In genomic region chr14:61694830-61695694, GRCh38 we compare ENCODE assay signal across 8 cellular contexts. TPM values are rescaled to one million over a fixed set of nuclear protein-coding genes. Genes with fewer than 3 reads are reported as not detected.
DNase-seq lines count a peak whose midpoint lies in the region; ATAC-seq and TF ChIP-seq lines count a peak whose summit lies in the region.

HIF1A (plus strand) TSS chr14:61695513; CDS start chr14:61695805, 292 bp downstream.

- H3K27ac ChIP-seq in RWPE1 (peak within 1 kb of the TSS; percentile 98), fibroblast of lung (ENCODE audit: insufficient read depth, low read length) (peak within 1 kb of the TSS; percentile 90)
- peak within 1 kb of the TSS; percentile 99 for H3K27ac ChIP-seq in naive thymus-derived CD4-positive, alpha-beta T cell (ENCODE audit: low read depth, low read length)

- peaks cover 43% of the 10 kb centered on the region for H3K36me3 Mint-ChIP-seq in activated T-helper 2 cell treated with anti-CD3 and anti-CD28 coated beads, Interferon-gamma antibody, Interleukin-2, Interleukin-4, amounts not matched to agents 10 μg/mL and 5 μg/mL and 100 μg/mL, durations not matched to agents 14 hours and 24 hours and 36 hours (ENCODE audit: low read depth)
- peaks cover 0 to 37% (median 9%) of the 10 kb centered on the region in 5 donors for H3K36me3 Mint-ChIP-seq in naive thymus-derived CD4-positive, alpha-beta T cell
- H3K36me3 Mint-ChIP-seq in stimulated activated naive B cell treated with anti-CD40 and anti-IgM and Interleukin-4, amounts not matched to agents 10 μg/mL and 1 μg/mL and 100 μg/mL, for 72 hours = peaks cover 1 to 21% of the 10 kb centered on the region in 2 donors

- no peaks in the 10 kb centered on the region for H3K27me3 Mint-ChIP-seq in activated T-helper 2 cell treated with anti-CD3 and anti-CD28 coated beads, Interferon-gamma antibody, Interleukin-2, Interleukin-4, amounts not matched to agents 10 μg/mL and 5 μg/mL and 100 μg/mL, durations not matched to agents 14 hours and 24 hours and 36 hours (ENCODE audit: low read depth)
- H3K27me3 Mint-ChIP-seq in naive thymus-derived CD4-positive, alpha-beta T cell = peaks cover 0 to 2% (median 0%) of the 10 kb centered on the region in 5 donors
- H3K27me3 Mint-ChIP-seq in stimulated activated naive B cell treated with anti-CD40 and anti-IgM and Interleukin-4, amounts not matched to agents 10 μg/mL and 1 μg/mL and 100 μg/mL, for 72 hours = no peaks in the 10 kb centered on the region

- no peaks in the 10 kb centered on the region for H3K27me3 ChIP-seq in fibroblast of lung (ENCODE audit: control insufficient read depth, insufficient read depth, low read length)
- no peaks in the 10 kb centered on the region for H3K27me3 ChIP-seq in naive thymus-derived CD4-positive, alpha-beta T cell (ENCODE audit: control insufficient read depth in 2 of 2, insufficient read depth in 2 of 2, low read length in 2 of 2)

- intact Hi-C loops in activated T-helper 2 cell treated with anti-CD3 and anti-CD28 coated beads, Interferon-gamma antibody, Interleukin-2, Interleukin-4, amounts not matched to agents 10 μg/mL and 5 μg/mL and 100 μg/mL, durations not matched to agents 14 hours and 24 hours and 36 hours (cut with micrococcal nuclease) = loop anchor here (1.0 to 5.0 kb wide), 6 partner anchors 33 to 363 kb away; no protein-coding TSS in a partner anchor
- intact Hi-C loops in naive thymus-derived CD4-positive, alpha-beta T cell (cut with micrococcal nuclease) = loop anchor here (1.0 to 10.0 kb wide), 16 partner anchors 17 to 1450 kb away; partner anchors contain the start of genes PPM1A (in 2 of the 2), SNAPC1 (in 2 of the 2) and PRKCH (in 1 of the 2)

- H3K36me3 ChIP-seq in fibroblast of lung (ENCODE audit: control insufficient read depth, insufficient read depth, low read length) = peaks cover 1% of the 10 kb centered on the region
- peaks cover 0 to 10% (median 0%) of the 10 kb centered on the region in 3 experiments for H3K36me3 ChIP-seq in naive thymus-derived CD4-positive, alpha-beta T cell (ENCODE audit: control insufficient read depth in 2 of 3, insufficient read depth in 3 of 3, low read length in 3 of 3)

- H3K4me3 ChIP-seq in LNCaP clone FGC (ENCODE audit: low read depth, low read length) (peak within 1 kb of the TSS; percentile 90), fibroblast of lung (replicated peaks in 1 of 4; ENCODE audit: control extremely low read depth in 1 of 4, insufficient read depth in 1 of 4, low read depth in 3 of 4, low read length in 4 of 4) (peak within 1 kb of the TSS; percentile 92 to 98 (median 96))
- H3K4me3 ChIP-seq in naive thymus-derived CD4-positive, alpha-beta T cell (ENCODE audit: low read length) = peak within 1 kb of the TSS; percentile 92

- H4K20me1 ChIP-seq in fibroblast of lung (ENCODE audit: control insufficient read depth, extremely low read depth, insufficient read depth, low read length) = no peaks in the 10 kb centered on the region

- DNase-seq in EH (ENCODE audit: low read depth) (peak; percentile 99), GOT3 (lab: John Stamatoyannopoulos, UW) (peak; percentile 68), LNCaP clone FGC (ENCODE audit: low read depth) (peak; percentile 94), RWPE1 (ENCODE audit: low spot score) (peak; percentile 97), fibroblast of lung (ENCODE audit: low read depth in 2 of 2) (peak; percentile 99)
- DNase-seq in activated T-helper 2 cell treated with anti-CD3 and anti-CD28 coated beads, Interferon-gamma antibody, Interleukin-2, Interleukin-4, amounts not matched to agents 10 μg/mL and 5 μg/mL and 100 μg/mL, durations not matched to agents 14 hours and 24 hours and 36 hours (ENCODE audit: low spot score) = peak; percentile 96
- peak; percentile 83 to 98 (median 96) for DNase-seq in naive thymus-derived CD4-positive, alpha-beta T cell
- peak; percentile 94 for DNase-seq in stimulated activated naive B cell treated with anti-CD40 and anti-IgM and Interleukin-4, amounts not matched to agents 10 μg/mL and 1 μg/mL and 100 μg/mL, for 72 hours

- 0 out of 2 replicates have a peak, but pooled peaks have one; percentile 9 for TF ChIP-seq CTCF in LNCaP clone FGC (IDR thresholded peaks at IDR 0.05; ENCODE audit: control insufficient read depth, extremely low read depth, insufficient read depth)
- peak; percentile 39 for TF ChIP-seq CTCF in RWPE1 (conservative IDR thresholded peaks at IDR 0.05; ENCODE audit: low read depth)
- TF ChIP-seq CTCF in fibroblast of lung (conservative IDR thresholded peaks at IDR 0.05 in 1 of 2, IDR thresholded peaks at IDR 0.05 in 1 of 2; ENCODE audit: low read depth in 1 of 2, low read length in 2 of 2) = peak; percentile 10 to 37

- peak within 1 kb of the TSS; percentile 80 for H2AFZ ChIP-seq in fibroblast of lung (ENCODE audit: low read length)

- peak within 1 kb of the TSS; percentile 95 for H3K27ac Mint-ChIP-seq in activated T-helper 2 cell treated with anti-CD3 and anti-CD28 coated beads, Interferon-gamma antibody, Interleukin-2, Interleukin-4, amounts not matched to agents 10 μg/mL and 5 μg/mL and 100 μg/mL, durations not matched to agents 14 hours and 24 hours and 36 hours
- H3K27ac Mint-ChIP-seq in naive thymus-derived CD4-positive, alpha-beta T cell = peak within 1 kb of the TSS; percentile 96 to 99 (median 99)
- H3K27ac Mint-ChIP-seq in stimulated activated naive B cell treated with anti-CD40 and anti-IgM and Interleukin-4, amounts not matched to agents 10 μg/mL and 1 μg/mL and 100 μg/mL, for 72 hours = peak within 1 kb of the TSS; percentile 99

- H3K4me3 Mint-ChIP-seq in activated T-helper 2 cell treated with anti-CD3 and anti-CD28 coated beads, Interferon-gamma antibody, Interleukin-2, Interleukin-4, amounts not matched to agents 10 μg/mL and 5 μg/mL and 100 μg/mL, durations not matched to agents 14 hours and 24 hours and 36 hours (ENCODE audit: low read depth) = peak within 1 kb of the TSS; percentile 89
- H3K4me3 Mint-ChIP-seq in naive thymus-derived CD4-positive, alpha-beta T cell = peak within 1 kb of the TSS; percentile 95 to 99 (median 98)
- peak within 1 kb of the TSS; percentile 96 for H3K4me3 Mint-ChIP-seq in stimulated activated naive B cell treated with anti-CD40 and anti-IgM and Interleukin-4, amounts not matched to agents 10 μg/mL and 1 μg/mL and 100 μg/mL, for 72 hours

- peak within 1 kb of the TSS; percentile 95 for H3K4me2 ChIP-seq in fibroblast of lung (ENCODE audit: extremely low read depth, insufficient read depth, low read length)

- no peaks in the 10 kb centered on the region for H3K9me3 ChIP-seq in fibroblast of lung (ENCODE audit: control insufficient read depth, insufficient read depth, low read depth, low read length)
- no peaks in the 10 kb centered on the region for H3K9me3 ChIP-seq in naive thymus-derived CD4-positive, alpha-beta T cell (ENCODE audit: control insufficient read depth in 2 of 3, low read length in 3 of 3)

- no peaks in the 10 kb centered on the region for H3K4me1 ChIP-seq in fibroblast of lung (ENCODE audit: control insufficient read depth, extremely low read depth, insufficient read depth, low read length)
- H3K4me1 ChIP-seq in naive thymus-derived CD4-positive, alpha-beta T cell (ENCODE audit: control insufficient read depth in 2 of 2, insufficient read depth in 2 of 2, low read length in 2 of 2) = peaks cover 9 to 17% of the 10 kb centered on the region in 2 donors

- peak within 1 kb of the TSS; percentile 88 for H3K9ac ChIP-seq in fibroblast of lung (ENCODE audit: insufficient read depth, low read length)

- ATAC-seq in naive thymus-derived CD4-positive, alpha-beta T cell = peak; percentile 97
- ATAC-seq in stimulated activated naive B cell treated with anti-CD40 and anti-IgM and Interleukin-4, amounts not matched to agents 10 μg/mL and 1 μg/mL and 100 μg/mL, for 72 hours (replicated peaks) = peak; percentile 93 to 94

- peaks cover 47% of the 10 kb centered on the region for H3K79me2 ChIP-seq in fibroblast of lung (ENCODE audit: control insufficient read depth, insufficient read depth, low read length)

- POLR2A ChIA-PET in RWPE1 (lab: Yijun Ruan, JAX; ENCODE audit: low non-redundant PET) = interaction anchor here (0.5 to 1.0 kb wide), 4 partner anchors 46 to 1033 kb away, joined by 3 to 8 read pairs (median 3); no protein-coding TSS in a partner anchor
- POLR2A ChIA-PET in naive thymus-derived CD4-positive, alpha-beta T cell (lab: Charles Lee) = interaction anchor here (0.6 to 3.6 kb wide), 33 partner anchors 9 to 372 kb away, joined by 3 to 25 read pairs (median 5); no protein-coding TSS in a partner anchor

- peaks cover 50% of the 10 kb centered on the region for H3K4me1 Mint-ChIP-seq in activated T-helper 2 cell treated with anti-CD3 and anti-CD28 coated beads, Interferon-gamma antibody, Interleukin-2, Interleukin-4, amounts not matched to agents 10 μg/mL and 5 μg/mL and 100 μg/mL, durations not matched to agents 14 hours and 24 hours and 36 hours (ENCODE audit: low read depth)
- H3K4me1 Mint-ChIP-seq in naive thymus-derived CD4-positive, alpha-beta T cell = peaks cover 36 to 69% (median 62%) of the 10 kb centered on the region in 7 donors
- H3K4me1 Mint-ChIP-seq in stimulated activated naive B cell treated with anti-CD40 and anti-IgM and Interleukin-4, amounts not matched to agents 10 μg/mL and 1 μg/mL and 100 μg/mL, for 72 hours = peaks cover 23 to 35% of the 10 kb centered on the region in 2 donors

- CTCF ChIA-PET in RWPE1 (lab: Yijun Ruan, JAX) = interaction anchor here (0.6 to 0.7 kb wide), 2 partner anchors 362 to 380 kb away, joined by 3 to 4 read pairs; no protein-coding TSS in a partner anchor
- CTCF ChIA-PET in naive thymus-derived CD4-positive, alpha-beta T cell (lab: Charles Lee) = interaction anchor here (0.6 to 0.7 kb wide), 2 partner anchors 26 to 218 kb away, joined by 3 read pairs; no protein-coding TSS in a partner anchor

- peaks cover 10% of the 10 kb centered on the region for H3K9me3 Mint-ChIP-seq in activated T-helper 2 cell treated with anti-CD3 and anti-CD28 coated beads, Interferon-gamma antibody, Interleukin-2, Interleukin-4, amounts not matched to agents 10 μg/mL and 5 μg/mL and 100 μg/mL, durations not matched to agents 14 hours and 24 hours and 36 hours
- peaks cover 0 to 9% (median 3%) of the 10 kb centered on the region in 11 donors for H3K9me3 Mint-ChIP-seq in naive thymus-derived CD4-positive, alpha-beta T cell
- peaks cover 0 to 2% of the 10 kb centered on the region in 2 donors for H3K9me3 Mint-ChIP-seq in stimulated activated naive B cell treated with anti-CD40 and anti-IgM and Interleukin-4, amounts not matched to agents 10 μg/mL and 1 μg/mL and 100 μg/mL, for 72 hours

RNA-seq across cellular contexts. Expression of gene HIF1A, which starts in this region (rescaled TPM):
- total RNA-seq in activated T-helper 2 cell treated with anti-CD3 and anti-CD28 coated beads, Interferon-gamma antibody, Interleukin-2, Interleukin-4, amounts not matched to agents 10 μg/mL and 5 μg/mL and 100 μg/mL, durations not matched to agents 14 hours and 24 hours and 36 hours = 131 and 138 TPM in 2 replicates
- total RNA-seq in fibroblast of lung = 216 and 332 TPM in 2 replicates
- polyA plus RNA-seq in fibroblast of lung = 216 and 407 TPM in 2 replicates
- 128 and 309 TPM in 2 replicates for polyA plus RNA-seq in fibroblast of lung (2012)
- 45.1 and 68.8 TPM in 2 replicates for polyA minus RNA-seq in fibroblast of lung (ENCODE audit: low replicate concordance)
- 100 to 1,000 TPM in 4 of 5 experiments, 10 to 100 TPM in 1; 88.8 to 358 (median 143) TPM for total RNA-seq in naive thymus-derived CD4-positive, alpha-beta T cell
- polyA plus RNA-seq in naive thymus-derived CD4-positive, alpha-beta T cell = 10 to 100 TPM; 75.1 to 98.4 TPM

Comparison
In these comparisons a context has a peak if more than half of its experiments do, and no peak if none do; other contexts are left out.
1. Peak in every context shown above with its lines: DNase-seq, ATAC-seq, H3K4me3 ChIP-seq and H3K27ac ChIP-seq.